ENCODE assay signal across 1 cellular context in the genomic region with DNA sequence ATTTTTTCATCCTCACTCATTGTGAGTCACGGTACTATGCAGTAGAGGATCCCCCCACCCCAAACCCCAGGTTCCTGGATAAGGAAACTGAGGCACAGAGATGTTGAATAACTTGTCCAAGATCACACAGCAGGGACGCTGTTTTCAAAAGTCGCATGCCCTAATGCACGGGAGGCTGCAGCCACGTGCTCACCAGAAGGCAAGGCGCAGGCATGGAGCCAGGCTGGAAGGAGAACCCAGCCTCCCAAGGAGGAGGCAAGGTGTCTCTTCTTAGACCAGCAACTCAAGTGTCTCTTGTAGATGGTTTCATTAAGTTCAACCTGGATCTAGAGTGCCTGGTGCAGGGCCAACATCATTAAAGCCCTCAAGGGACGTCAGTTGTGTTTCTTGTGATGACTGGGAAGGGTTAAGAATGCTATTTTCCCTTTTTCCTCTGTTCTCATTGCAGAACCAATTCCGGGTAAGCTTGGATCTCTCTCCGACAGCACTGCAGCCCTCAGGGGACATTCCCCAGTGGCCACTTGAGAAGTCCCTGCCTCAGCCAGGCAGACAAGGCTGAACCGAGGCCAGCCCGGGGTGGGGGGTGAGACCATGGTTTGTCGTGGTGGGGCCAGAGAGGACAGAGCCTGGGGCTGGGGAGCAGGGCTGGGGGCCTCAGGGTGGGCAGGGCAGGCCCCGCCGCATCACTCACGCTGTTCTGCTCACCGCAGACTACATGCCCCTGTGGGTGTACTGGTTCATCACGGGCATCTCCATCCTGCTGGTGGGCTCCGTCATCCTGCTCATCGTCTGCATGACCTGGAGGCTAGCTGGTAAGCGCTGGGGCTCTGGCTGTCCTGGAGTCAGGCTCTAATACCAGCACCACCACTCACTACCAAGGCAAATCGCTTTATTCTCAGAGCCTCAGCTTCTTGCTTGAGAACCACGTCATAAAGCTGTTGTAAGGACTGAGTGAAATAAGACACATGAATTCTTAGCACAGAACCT.
TF ChIP-seq lines count a peak whose summit lies in the region.

No MANE protein-coding gene starts in this region.

TF ChIP-seq in H1, 55 proteins besides CTCF, POLR2A, EP300 and RAD21 (continued from another document):
- TF ChIP-seq SP2 (IDR thresholded peaks at IDR 0.05; ENCODE audit: low read length): no peak
- no peak for TF ChIP-seq TBP (IDR thresholded peaks at IDR 0.05; ENCODE audit: low read depth, low read length)
- no peak for TF ChIP-seq ASH2L (IDR thresholded peaks at IDR 0.05; ENCODE audit: low read length)
- TF ChIP-seq MAFK (IDR thresholded peaks at IDR 0.05; ENCODE audit: low read depth, low read length): no peak
- no peak for TF ChIP-seq CEBPB (IDR thresholded peaks at IDR 0.05; ENCODE audit: low read depth, low read length)
- TF ChIP-seq, protein P1, sequence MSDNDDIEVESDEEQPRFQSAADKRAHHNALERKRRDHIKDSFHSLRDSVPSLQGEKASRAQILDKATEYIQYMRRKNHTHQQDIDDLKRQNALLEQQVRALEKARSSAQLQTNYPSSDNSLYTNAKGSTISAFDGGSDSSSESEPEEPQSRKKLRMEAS (IDR thresholded peaks at IDR 0.05): no peak
- TF ChIP-seq GTF2F1 (IDR thresholded peaks at IDR 0.05; ENCODE audit: borderline replicate concordance, low read depth, low read length): no peak
